31 cellular contexts compared by ENCODE assay signal in genomic region chr3:111902534-111902933, GRCh38. TPM values are rescaled to one million over a fixed set of nuclear protein-coding genes. Genes with fewer than 3 reads are reported as not detected.
A peak's percentile ranks its signal among the peaks of the same experiment; 100 is the strongest.
DNase-seq lines count a peak whose midpoint lies in the region; ATAC-seq and TF ChIP-seq lines count a peak whose summit lies in the region.
"Had no signal": no experiment of that assay in that cellular context is flagged by ENCODE, and none has a peak within 500 bp of the region (broad histone marks: within the 10 kb centered on the region; RNA-seq: fewer than 3 reads in every experiment).

No MANE protein-coding gene starts in this region.

- H3K27me3 ChIP-seq in left ventricle myocardium inferior (ENCODE audit: low read depth) (no peaks in the 10 kb centered on the region), heart left ventricle (no peaks in the 10 kb centered on the region), fibroblast of lung (ENCODE audit: control insufficient read depth, insufficient read depth, low read length) (no peaks in the 10 kb centered on the region), subcutaneous abdominal adipose tissue (ENCODE audit: control insufficient read depth in 5 of 5, insufficient read depth in 4 of 5, low read length in 5 of 5) (no peaks in the 10 kb centered on the region), body of pancreas (no peaks in the 10 kb centered on the region)

- no peak overlapping the region for H3K4me3 Mint-ChIP-seq in activated CD8-positive, alpha-beta T cell treated with anti-CD3 and anti-CD28 coated beads, Interleukin-2, amount 10 ng/mL, durations not matched to agents 7 days and 5 days
- H3K4me3 Mint-ChIP-seq: activated CD4-positive, alpha-beta T cell treated with anti-CD3 and anti-CD28 coated beads, Interleukin-2, amount 10 ng/mL, durations not matched to agents 7 days and 5 days; activated naive CD8-positive, alpha-beta T cell treated with anti-CD3 and anti-CD28 coated beads for 36 hours; activated T-cell treated with anti-CD3 and anti-CD28 coated beads, Interleukin-2, amount 50 U/mL, for 24 hours; CD4-positive, CD25-positive, alpha-beta regulatory T cell; effector memory CD8-positive, alpha-beta T cell; GM23338; natural killer cell treated with Interleukin-12 subunit alpha and Interleukin-12 subunit beta and Interleukin-15 and Interleukin-18, amount 100 ng/mL, for 72 hours; WTC11 had no signal

- CTCF ChIA-PET in activated CD8-positive, alpha-beta T cell treated with anti-CD3 and anti-CD28 coated beads, Interleukin-2, amount 10 ng/mL, durations not matched to agents 7 days and 5 days (lab: Charles Lee) = no interaction called here

- peaks cover 75% of the 10 kb centered on the region for H3K4me1 ChIP-seq in left ventricle myocardium inferior
- H3K4me1 ChIP-seq in heart left ventricle = peaks cover 0 to 64% (median 28%) of the 10 kb centered on the region in 12 donors
- peaks cover 16% of the 10 kb centered on the region for H3K4me1 ChIP-seq in fibroblast of lung (ENCODE audit: control insufficient read depth, extremely low read depth, insufficient read depth, low read length)
- H3K4me1 ChIP-seq in subcutaneous abdominal adipose tissue (ENCODE audit: control insufficient read depth in 5 of 5, insufficient read depth in 5 of 5, low read length in 5 of 5) = peaks cover 3 to 24% (median 16%) of the 10 kb centered on the region in 5 donors
- H3K4me1 ChIP-seq in body of pancreas = no peaks in the 10 kb centered on the region

- H3K27me3 Mint-ChIP-seq in activated CD8-positive, alpha-beta T cell treated with anti-CD3 and anti-CD28 coated beads, Interleukin-2, amount 10 ng/mL, durations not matched to agents 7 days and 5 days (ENCODE audit: low read depth) = no peaks in the 10 kb centered on the region
- H3K27me3 Mint-ChIP-seq: activated CD4-positive, alpha-beta T cell treated with anti-CD3 and anti-CD28 coated beads, Interleukin-2, amount 10 ng/mL, durations not matched to agents 7 days and 5 days; activated naive CD8-positive, alpha-beta T cell treated with anti-CD3 and anti-CD28 coated beads for 36 hours; activated T-cell treated with anti-CD3 and anti-CD28 coated beads, Interleukin-2, amount 50 U/mL, for 24 hours; CD4-positive, CD25-positive, alpha-beta regulatory T cell; effector memory CD8-positive, alpha-beta T cell; natural killer cell treated with Interleukin-12 subunit alpha and Interleukin-12 subunit beta and Interleukin-15 and Interleukin-18, amount 100 ng/mL, for 72 hours had no signal

- H3K36me3 ChIP-seq in left ventricle myocardium inferior = peaks cover 12% of the 10 kb centered on the region
- peaks cover 0 to 38% (median 9%) of the 10 kb centered on the region in 9 donors for H3K36me3 ChIP-seq in heart left ventricle
- no peaks in the 10 kb centered on the region for H3K36me3 ChIP-seq in fibroblast of lung (ENCODE audit: control insufficient read depth, insufficient read depth, low read length)
- peaks cover 0 to 19% (median 16%) of the 10 kb centered on the region in 5 donors for H3K36me3 ChIP-seq in subcutaneous abdominal adipose tissue (ENCODE audit: control insufficient read depth in 5 of 5, insufficient read depth in 5 of 5, low read length in 5 of 5)
- H3K36me3 ChIP-seq in body of pancreas (replicated peaks in 1 of 2; ENCODE audit: insufficient read depth in 1 of 2, low read depth in 2 of 2) = no peaks in the 10 kb centered on the region

- H3K27ac Mint-ChIP-seq in activated CD8-positive, alpha-beta T cell treated with anti-CD3 and anti-CD28 coated beads, Interleukin-2, amount 10 ng/mL, durations not matched to agents 7 days and 5 days = no peak overlapping the region
- H3K27ac Mint-ChIP-seq: activated CD4-positive, alpha-beta T cell treated with anti-CD3 and anti-CD28 coated beads, Interleukin-2, amount 10 ng/mL, durations not matched to agents 7 days and 5 days; activated naive CD8-positive, alpha-beta T cell treated with anti-CD3 and anti-CD28 coated beads for 36 hours; activated T-cell treated with anti-CD3 and anti-CD28 coated beads, Interleukin-2, amount 50 U/mL, for 24 hours; CD4-positive, CD25-positive, alpha-beta regulatory T cell; effector memory CD8-positive, alpha-beta T cell; GM23338; WTC11 had no signal

- 80 to 93% (median 88%) methylated on average over 4 of the region's 4 CpGs for WGBS in heart left ventricle, 4 donors
- WGBS in body of pancreas, 2 donors = 80 to 92% methylated on average over 4 of the region's 4 CpGs

- POLR2A ChIA-PET in activated CD8-positive, alpha-beta T cell treated with anti-CD3 and anti-CD28 coated beads, Interleukin-2, amount 10 ng/mL, durations not matched to agents 7 days and 5 days (lab: Charles Lee) = no interaction called here

- no peak overlapping the region for H3K4me2 ChIP-seq in fibroblast of lung (ENCODE audit: extremely low read depth, insufficient read depth, low read length)
- H3K4me2 ChIP-seq: GM23338 had no signal

- H3K9me3 ChIP-seq in left ventricle myocardium inferior (replicated peaks) (peaks cover 8% of the 10 kb centered on the region), heart left ventricle (peaks cover 0 to 14% (median 0%) of the 10 kb centered on the region in 12 donors), fibroblast of lung (ENCODE audit: control insufficient read depth, insufficient read depth, low read depth, low read length) (no peaks in the 10 kb centered on the region), subcutaneous abdominal adipose tissue (ENCODE audit: control insufficient read depth in 5 of 5, low read length in 5 of 5) (peaks cover 0 to 2% (median 0%) of the 10 kb centered on the region in 5 donors), body of pancreas (no peaks in the 10 kb centered on the region)
- H3K9me3 ChIP-seq: mucosa of descending colon had no signal

- TF ChIP-seq POLR2A in heart left ventricle (IDR thresholded peaks at IDR 0.05) = no peak
- TF ChIP-seq POLR2A in body of pancreas (IDR thresholded peaks at IDR 0.05) = no peak

- ATAC-seq in heart left ventricle (no peak), SK-N-SH treated with all-trans-retinoic acid at 6 μM for 48 hours (peak; percentile 13; the same call in 2 of the 3 replicates), left lobe of liver (no peak), body of pancreas (no peak)
- no peak for ATAC-seq in activated CD8-positive, alpha-beta T cell treated with anti-CD3 and anti-CD28 coated beads, Interleukin-2, amount 10 ng/mL, durations not matched to agents 7 days and 5 days
- ATAC-seq: effector memory CD8-positive, alpha-beta T cell; GM23338; mucosa of descending colon; natural killer cell treated with Interleukin-12 subunit alpha and Interleukin-12 subunit beta and Interleukin-15 and Interleukin-18, amount 100 ng/mL, for 72 hours had no signal

- no peaks in the 10 kb centered on the region for H3K9me3 Mint-ChIP-seq in activated CD8-positive, alpha-beta T cell treated with anti-CD3 and anti-CD28 coated beads, Interleukin-2, amount 10 ng/mL, durations not matched to agents 7 days and 5 days (ENCODE audit: insufficient read depth)
- H3K9me3 Mint-ChIP-seq: activated T-cell treated with anti-CD3 and anti-CD28 coated beads, Interleukin-2, amount 50 U/mL, for 24 hours; CD4-positive, CD25-positive, alpha-beta regulatory T cell; effector memory CD8-positive, alpha-beta T cell; natural killer cell treated with Interleukin-12 subunit alpha and Interleukin-12 subunit beta and Interleukin-15 and Interleukin-18, amount 100 ng/mL, for 72 hours had no signal

- H2AFZ ChIP-seq in fibroblast of lung (ENCODE audit: low read length) = no peak overlapping the region
- H2AFZ ChIP-seq: GM23338 had no signal

- intact Hi-C loops in left ventricle myocardium inferior (cut with micrococcal nuclease) (no loop called here), heart left ventricle (cut with DNase I) (loop anchor here in 1 of 10 donors (5.0 kb wide), 1 partner anchor 35 kb away; no protein-coding TSS in a partner anchor), body of pancreas (cut with DNase I) (no loop called here)

- DNase-seq in left ventricle myocardium inferior (no peak), heart left ventricle (no peak), fibroblast of lung (ENCODE audit: low read depth in 2 of 2) (no peak), left lobe of liver (ENCODE audit: low spot score) (no peak), body of pancreas (no peak)
- no peak for DNase-seq in activated CD8-positive, alpha-beta T cell treated with anti-CD3 and anti-CD28 coated beads, Interleukin-2, amount 10 ng/mL, durations not matched to agents 7 days and 5 days
- DNase-seq: activated CD4-positive, alpha-beta T cell treated with anti-CD3 and anti-CD28 coated beads, Interleukin-2, amount 10 ng/mL, durations not matched to agents 7 days and 5 days; activated effector memory CD4-positive, alpha-beta T cell treated with anti-CD3 and anti-CD28 coated beads, Interleukin-2, amount 50 U/mL, for 16 hours; activated naive CD8-positive, alpha-beta T cell treated with anti-CD3 and anti-CD28 coated beads for 36 hours; activated T-cell treated with anti-CD3 and anti-CD28 coated beads, Interleukin-2, amount 50 U/mL, for 24 hours; AML-193; aorta; cortex of kidney; DND-41; effector memory CD8-positive, alpha-beta T cell; Karpas-422; mucosa of descending colon; NCI-H1436; NCI-H2081 treated with DMSO at 0.1 percent for 48 hours; occipital lobe; SHP77 treated with DMSO at 0.1 percent for 48 hours; small intestine; stimulated activated naive CD4-positive, alpha-beta T cell treated with Interleukin-2 at 50 U/mL for 16 hours had no signal

- peaks cover 4% of the 10 kb centered on the region for H3K79me2 ChIP-seq in fibroblast of lung (ENCODE audit: control insufficient read depth, insufficient read depth, low read length)

- peaks cover 3% of the 10 kb centered on the region for H3K36me3 Mint-ChIP-seq in activated CD8-positive, alpha-beta T cell treated with anti-CD3 and anti-CD28 coated beads, Interleukin-2, amount 10 ng/mL, durations not matched to agents 7 days and 5 days (ENCODE audit: low read depth)
- H3K36me3 Mint-ChIP-seq: activated naive CD8-positive, alpha-beta T cell treated with anti-CD3 and anti-CD28 coated beads for 36 hours; natural killer cell treated with Interleukin-12 subunit alpha and Interleukin-12 subunit beta and Interleukin-15 and Interleukin-18, amount 100 ng/mL, for 72 hours had no signal

- H3K9ac ChIP-seq in fibroblast of lung (ENCODE audit: insufficient read depth, low read length) = no peak overlapping the region
- no peak overlapping the region for H3K9ac ChIP-seq in subcutaneous abdominal adipose tissue (ENCODE audit: low read length in 5 of 5)

- H3K4me1 Mint-ChIP-seq in activated CD8-positive, alpha-beta T cell treated with anti-CD3 and anti-CD28 coated beads, Interleukin-2, amount 10 ng/mL, durations not matched to agents 7 days and 5 days (ENCODE audit: low read depth) = peaks cover 11% of the 10 kb centered on the region
- H3K4me1 Mint-ChIP-seq: GM23338, WTC11 had no signal

- no peak overlapping the region for H3K4me3 ChIP-seq in left ventricle myocardium inferior
- no peak overlapping the region for H3K4me3 ChIP-seq in heart left ventricle
- H3K4me3 ChIP-seq in fibroblast of lung (replicated peaks in 1 of 4; ENCODE audit: control extremely low read depth in 1 of 4, insufficient read depth in 1 of 4, low read depth in 3 of 4, low read length in 4 of 4) = no peak overlapping the region
- no peak overlapping the region for H3K4me3 ChIP-seq in subcutaneous abdominal adipose tissue (ENCODE audit: low read depth in 1 of 5, low read length in 5 of 5)
- no peak overlapping the region for H3K4me3 ChIP-seq in body of pancreas
- H3K4me3 ChIP-seq: GM23338, lung, mucosa of descending colon had no signal

- no peak for TF ChIP-seq CTCF in left ventricle myocardium inferior (IDR thresholded peaks at IDR 0.05; ENCODE audit: borderline replicate concordance)
- TF ChIP-seq CTCF in heart left ventricle (IDR thresholded peaks at IDR 0.05) = no peak
- TF ChIP-seq CTCF in fibroblast of lung (conservative IDR thresholded peaks at IDR 0.05 in 1 of 2, IDR thresholded peaks at IDR 0.05 in 1 of 2; ENCODE audit: low read depth in 1 of 2, low read length in 2 of 2) = no peak
- TF ChIP-seq CTCF in body of pancreas (IDR thresholded peaks at IDR 0.05) = no peak

- H4K20me1 ChIP-seq in fibroblast of lung (ENCODE audit: control insufficient read depth, extremely low read depth, insufficient read depth, low read length) = no peaks in the 10 kb centered on the region

- H3K27ac ChIP-seq in left ventricle myocardium inferior (replicated peaks) (peak overlapping the region; percentile 52), heart left ventricle (peak overlapping the region in 3 of 12 donors; percentile 25 to 71 (median 63)), fibroblast of lung (ENCODE audit: insufficient read depth, low read length) (peak overlapping the region; percentile 14), subcutaneous abdominal adipose tissue (ENCODE audit: low read depth, low read length) (peak overlapping the region; percentile 84), body of pancreas (no peak overlapping the region)
- H3K27ac ChIP-seq: HL-60 had no signal

RNA-seq across cellular contexts. Expression of gene PHLDB2, which starts 43.5 kb away (rescaled TPM):
- total RNA-seq in left ventricle myocardium inferior = 89.3 TPM
- 100 to 1,000 TPM in 8 of 9 donors, 10 to 100 TPM in 1; 85.1 to 280 (median 121) TPM for total RNA-seq in heart left ventricle
- 10 to 100 TPM; 59.0 to 87.2 TPM for polyA plus RNA-seq in heart left ventricle
- total RNA-seq in fibroblast of lung = 43.4 and 47.9 TPM in 2 replicates
- polyA plus RNA-seq in fibroblast of lung = 14.3 and 33.8 TPM in 2 replicates
- polyA plus RNA-seq in fibroblast of lung (2012) = 12.3 and 30.8 TPM in 2 replicates
- polyA minus RNA-seq in fibroblast of lung (ENCODE audit: low replicate concordance) = 6.7 and 37.4 TPM in 2 replicates
- total RNA-seq in left lobe of liver = 34.2 TPM
- total RNA-seq in activated CD8-positive, alpha-beta T cell treated with anti-CD3 and anti-CD28 coated beads, Interleukin-2, amount 10 ng/mL, durations not matched to agents 7 days and 5 days = 1 to 10 TPM; 2.5 to 4.1 TPM
- 10 to 100 TPM; 25.9 to 26.4 TPM for total RNA-seq in body of pancreas

Comparison
In these comparisons a context has a peak if more than half of its experiments do, and no peak if none do; other contexts are left out.
1. H3K27ac ChIP-seq: peak in left ventricle myocardium inferior (single experiment), fibroblast of lung (single experiment) and subcutaneous abdominal adipose tissue (single experiment); none in body of pancreas (0 of 4).